21 cellular contexts compared by ENCODE assay signal in genomic region chr11:106092446-106092845, GRCh38. TPM values are rescaled to one million over a fixed set of nuclear protein-coding genes. Genes with fewer than 3 reads are reported as not detected.
DNase-seq lines count a peak whose midpoint lies in the region; ATAC-seq, FAIRE-seq and TF ChIP-seq lines count a peak whose summit lies in the region.
"Had no signal": no experiment of that assay in that cellular context is flagged by ENCODE, and none has a peak within 500 bp of the region (broad histone marks: within the 10 kb centered on the region; RNA-seq: fewer than 3 reads in every experiment).

No MANE protein-coding gene starts in this region.

- peak; percentile 55 for FAIRE-seq in GM12891 (lab: Jason Lieb, UNC)
- FAIRE-seq: bronchial epithelial cell had no signal

- H3K4me1 ChIP-seq in PC-9 (replicated peaks; ENCODE audit: insufficient read depth): peaks cover 3% of the 10 kb centered on the region; the same call in 1 of the 2 replicates

- BruUV-seq in PC-9 (replicated peaks; lab: Mats Ljungman, UMichigan): no TSS peak

- ATAC-seq in GM18858 (IDR thresholded peaks at IDR 0.05; ENCODE audit: unreplicated experiment) (peak; percentile 18), GM21723 (IDR thresholded peaks at IDR 0.05; ENCODE audit: unreplicated experiment) (peak; percentile 32)
- ATAC-seq: natural killer cell; stimulated activated naive B cell treated with anti-CD40 and anti-IgM and Interleukin-4, amounts not matched to agents 10 μg/mL and 1 μg/mL and 100 μg/mL, for 72 hours had no signal

- H3K27ac ChIP-seq in PC-9: no peak overlapping the region
- H3K27ac ChIP-seq: coronary artery, esophagus muscularis mucosa, left ventricle myocardium inferior had no signal

- H4K20me1 ChIP-seq in PC-9 (ENCODE audit: insufficient read depth): peaks cover 46% of the 10 kb centered on the region

- H3K27me3 ChIP-seq in PC-9 (ENCODE audit: insufficient read depth, low read depth): no peaks in the 10 kb centered on the region
- H3K27me3 ChIP-seq: esophagus muscularis mucosa had no signal

- H2AFZ ChIP-seq in PC-9: no peak overlapping the region

- CTCF ChIA-PET in PC-9 (lab: Charles Lee): interaction anchor here (0.6 kb wide), 1 partner anchor 8 kb away, joined by 3 read pairs; no protein-coding TSS in a partner anchor

- no peaks in the 10 kb centered on the region; the same call in 1 of the 2 replicates for H3F3A ChIP-seq in PC-9 (ENCODE audit: insufficient read depth, low read depth)

- DNase-seq in GM12891 (ENCODE audit: insufficient read length, low spot score) (no peak), MV-4-11 (lab: John Stamatoyannopoulos, UW) (peak; percentile 1), HT-29 (ENCODE audit: low spot score) (no peak), hippocampal formation (lab: John Stamatoyannopoulos, UW) (no peak), PC-9 (no peak)
- DNase-seq: DMS 273 treated with DMSO at 0.1 percent for 48 hours; hypothalamus; KBM-7; left ventricle myocardium inferior; natural killer cell; NCI-H1694; retina; Right ventricle myocardium superior; stimulated activated CD4-positive, alpha-beta T cell treated with anti-CD3 and anti-CD28 coated beads, Interleukin-2, amount 100 ng/mL, for 48 hours; stimulated activated naive B cell treated with anti-CD40 and anti-IgM and Interleukin-4, amounts not matched to agents 10 μg/mL and 1 μg/mL and 100 μg/mL, for 72 hours; SW 1271 had no signal

- no peak overlapping the region for H3K4me2 ChIP-seq in PC-9

- peaks cover 63% of the 10 kb centered on the region for H3K36me3 ChIP-seq in PC-9 (ENCODE audit: low read depth)

- no peak for TF ChIP-seq CTCF in PC-9 (conservative IDR thresholded peaks at IDR 0.05)

- no peak overlapping the region for H3K4me3 ChIP-seq in PC-9
- H3K4me3 ChIP-seq: coronary artery, esophagus muscularis mucosa, left ventricle myocardium inferior had no signal

- no peak for TF ChIP-seq POLR2A in GM12891 (IDR thresholded peaks at IDR 0.05; ENCODE audit: low read depth, low read length)

- no peaks in the 10 kb centered on the region for H3K9me3 ChIP-seq in PC-9 (ENCODE audit: insufficient read depth, low read depth)
- H3K9me3 ChIP-seq: esophagus muscularis mucosa, left ventricle myocardium inferior had no signal

- POLR2A ChIA-PET in PC-9 (lab: Charles Lee; ENCODE audit: unreplicated experiment): interaction anchor here (0.6 kb wide), 1 partner anchor 15 kb away, joined by 5 read pairs; the partner anchor contains the start of gene KBTBD3

- intact Hi-C loops in PC-9 (cut with micrococcal nuclease; ENCODE audit: unreplicated experiment): no loop called here

- H3K79me2 ChIP-seq in PC-9 (ENCODE audit: low read depth): peaks cover 44% of the 10 kb centered on the region

- H3K9me2 ChIP-seq in PC-9 (ENCODE audit: insufficient read depth): no peaks in the 10 kb centered on the region

TF ChIP-seq in GM12891, 5 proteins besides CTCF, POLR2A, EP300 and RAD21:
- TF ChIP-seq TAF1 (IDR thresholded peaks at IDR 0.05; ENCODE audit: low read depth, low read length) (no peak), POU2F2 (IDR thresholded peaks at IDR 0.05; ENCODE audit: low read depth, low read length) (no peak), SPI1 (IDR thresholded peaks at IDR 0.05; ENCODE audit: low read depth, low read length) (0 out of 2 replicates have a peak, but pooled peaks have one; percentile 1), PAX5 (IDR thresholded peaks at IDR 0.05; ENCODE audit: insufficient read depth, low read length, severe bottlenecking) (no peak), POLR2AphosphoS5 (IDR thresholded peaks at IDR 0.05; ENCODE audit: low read depth, low read length) (no peak)

RNA-seq across cellular contexts. Expression of gene AASDHPPT, which starts 15.0 kb away (rescaled TPM):
- 25.1 TPM for polyA plus RNA-seq in GM12891 (2012; ENCODE audit: low read depth, missing spikeins)
- 27.0 and 29.7 TPM in 2 replicates for total RNA-seq in HT-29 (2014; rRNA removed; shearing (Covaris generic))
- 31.4 and 33.1 TPM in 2 replicates for total RNA-seq in PC-9 (2021)

RNA-seq across cellular contexts. Expression of gene KBTBD3, which starts 15.3 kb away (rescaled TPM):
- 2.6 TPM for polyA plus RNA-seq in GM12891 (2012; ENCODE audit: low read depth, missing spikeins)
- 2.5 and 4.7 TPM in 2 replicates for total RNA-seq in HT-29 (2014; rRNA removed; shearing (Covaris generic))
- total RNA-seq in PC-9 (2021): 8.8 and 11.9 TPM in 2 replicates
